ENCODE assay signal across 18 cellular contexts in the genomic region with DNA sequence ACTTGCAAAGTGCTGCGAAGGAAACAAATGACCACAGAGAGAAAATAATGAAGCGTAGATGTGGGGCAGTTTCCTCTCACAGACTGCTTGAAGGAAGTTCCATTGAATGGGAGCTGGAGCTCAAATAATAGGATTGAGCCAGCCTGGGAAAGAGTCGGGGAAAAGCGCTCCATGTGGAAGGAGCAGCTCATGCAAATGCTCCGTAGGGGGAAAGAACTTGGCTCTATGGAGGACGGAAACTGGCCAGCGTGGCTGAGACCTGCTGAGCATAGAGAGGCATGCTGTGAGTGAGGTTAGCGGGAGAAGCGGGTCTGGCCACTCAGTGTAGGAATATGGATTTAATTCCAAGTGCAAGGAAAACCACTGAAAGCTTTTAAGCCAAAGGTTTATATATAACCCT. TPM values are rescaled to one million over a fixed set of nuclear protein-coding genes. Genes with fewer than 3 reads are reported as not detected.
"Had no signal": no experiment of that assay in that cellular context is flagged by ENCODE, and none has a peak within 500 bp of the region (broad histone marks: within the 10 kb centered on the region; RNA-seq: fewer than 3 reads in every experiment).

No MANE protein-coding gene starts in this region.

- H3K27me3 ChIP-seq: brain microvascular endothelial cell, upper lobe of right lung had no signal

- DNase-seq: activated CD4-positive, alpha-beta T cell treated with anti-CD3 and anti-CD28 coated beads for 4 hours; activated CD8-positive, alpha-beta T cell treated with anti-CD3 and anti-CD28 coated beads for 36 hours; activated effector memory CD4-positive, alpha-beta T cell treated with Interleukin-2 at 50 U/mL for 16 hours; activated T-cell treated with anti-CD3 and anti-CD28 coated beads, Interleukin-2, amount 50 U/mL, for 4 hours; amniotic stem cell; brain microvascular endothelial cell; nephron progenitor cell; psoas muscle; spleen; T-helper 17 cell; upper lobe of right lung; WERI-Rb-1 had no signal

- H3K36me3 Mint-ChIP-seq: activated naive CD4-positive, alpha-beta T cell treated with anti-CD3 and anti-CD28 coated beads, Interleukin-2, amount 50 U/mL, for 72 hours; mesothelial cell of epicardium had no signal

- ATAC-seq: activated CD8-positive, alpha-beta T cell treated with anti-CD3 and anti-CD28 coated beads for 36 hours; activated naive CD4-positive, alpha-beta T cell treated with anti-CD3 and anti-CD28 coated beads, Interleukin-2, amount 50 U/mL, for 72 hours; activated T-cell treated with anti-CD3 and anti-CD28 coated beads, Interleukin-2, amount 50 U/mL, for 4 hours; esophagus mucosa; psoas muscle; sciatic nerve; T-helper 17 cell; upper lobe of right lung had no signal

- H3K9me3 ChIP-seq: psoas muscle, spleen, thoracic aorta, upper lobe of right lung had no signal

- H3K4me3 ChIP-seq: psoas muscle, spleen, thoracic aorta, upper lobe of right lung had no signal

- H3K4me3 Mint-ChIP-seq: activated CD8-positive, alpha-beta T cell treated with anti-CD3 and anti-CD28 coated beads for 36 hours; activated T-cell treated with anti-CD3 and anti-CD28 coated beads, Interleukin-2, amount 50 U/mL, for 4 hours; central memory CD8-positive, alpha-beta T cell; mesothelial cell of epicardium; nephron progenitor cell; T-helper 17 cell had no signal

- H3K4me1 ChIP-seq: spleen, upper lobe of right lung had no signal

- H3K4me1 Mint-ChIP-seq: central memory CD8-positive, alpha-beta T cell; nephron progenitor cell; T-helper 17 cell had no signal

- H3K36me3 ChIP-seq: brain microvascular endothelial cell, spleen, thoracic aorta, upper lobe of right lung, WERI-Rb-1 had no signal

- H3K27ac Mint-ChIP-seq: activated CD8-positive, alpha-beta T cell treated with anti-CD3 and anti-CD28 coated beads for 36 hours; activated naive CD4-positive, alpha-beta T cell treated with anti-CD3 and anti-CD28 coated beads, Interleukin-2, amount 50 U/mL, for 72 hours; mesothelial cell of epicardium; nephron progenitor cell; T-helper 17 cell had no signal

- H3K27ac ChIP-seq: brain microvascular endothelial cell, psoas muscle, spleen, thoracic aorta, upper lobe of right lung, WERI-Rb-1 had no signal

- H3K9me3 Mint-ChIP-seq: activated CD8-positive, alpha-beta T cell treated with anti-CD3 and anti-CD28 coated beads for 36 hours; activated naive CD4-positive, alpha-beta T cell treated with anti-CD3 and anti-CD28 coated beads, Interleukin-2, amount 50 U/mL, for 72 hours; activated T-cell treated with anti-CD3 and anti-CD28 coated beads, Interleukin-2, amount 50 U/mL, for 4 hours; central memory CD8-positive, alpha-beta T cell; mesothelial cell of epicardium; nephron progenitor cell had no signal

RNA-seq across cellular contexts. Expression of a gene that starts 28.6 kb away (rescaled TPM):
- total RNA-seq: activated CD8-positive, alpha-beta T cell treated with anti-CD3 and anti-CD28 coated beads for 36 hours; activated naive CD4-positive, alpha-beta T cell treated with anti-CD3 and anti-CD28 coated beads, Interleukin-2, amount 50 U/mL, for 72 hours; activated T-cell treated with anti-CD3 and anti-CD28 coated beads, Interleukin-2, amount 50 U/mL, for 4 hours; T-helper 17 cell had no signal
